In genomic region chrX:129982300-129983246, GRCh38 we compare ENCODE assay signal across 8 cellular contexts. TPM values are rescaled to one million over a fixed set of nuclear protein-coding genes. Genes with fewer than 3 reads are reported as not detected.
DNase-seq lines count a peak whose midpoint lies in the region; ATAC-seq, FAIRE-seq and TF ChIP-seq lines count a peak whose summit lies in the region.

Gene BCORL1, plus strand, starts transcription at chrX:129982635. Its CDS starts 22,597 bp downstream, at chrX:130005232.

- DNase-seq in GM12891 (ENCODE audit: insufficient read length, low spot score) (peak; percentile 86), NCI-H1105 treated with DMSO at 0.1 percent for 48 hours (lab: John Stamatoyannopoulos, UW) (peak; percentile 87), SKM-1 (lab: John Stamatoyannopoulos, UW; ENCODE audit: unreplicated experiment) (peak; percentile 75), Right ventricle myocardium superior (peak; percentile 94), trophoblast cell (peak; percentile 77 to 79), type B pancreatic cell (ENCODE audit: extremely low spot score, unreplicated experiment) (peak; percentile 89)
- peak; percentile 87 for DNase-seq in activated naive CD8-positive, alpha-beta T cell treated with anti-CD3 and anti-CD28 coated beads for 36 hours

- no peak within 1 kb of the TSS for H3K14ac ChIP-seq in trophoblast cell (ENCODE audit: low read length)

- H2BK120ac ChIP-seq in trophoblast cell (ENCODE audit: insufficient read depth, low read length, poor library complexity), result no peak within 1 kb of the TSS

- H3K9ac ChIP-seq in trophoblast cell (ENCODE audit: low read length), result no peak within 1 kb of the TSS

- H3K4me1 ChIP-seq in trophoblast cell (ENCODE audit: control insufficient read depth in 1 of 2, insufficient read depth in 2 of 2, low read length in 2 of 2), result peaks cover 2 to 12% of the 10 kb centered on the region in 2 experiments

- H3K9me3 Mint-ChIP-seq in activated naive CD8-positive, alpha-beta T cell treated with anti-CD3 and anti-CD28 coated beads for 36 hours, result no peaks in the 10 kb centered on the region
- no peaks in the 10 kb centered on the region for H3K9me3 Mint-ChIP-seq in type B pancreatic cell

- no peak within 1 kb of the TSS for H3K27ac ChIP-seq in trophoblast cell (ENCODE audit: low read depth, low read length)

- peaks cover 14% of the 10 kb centered on the region for H3K4me1 Mint-ChIP-seq in activated naive CD8-positive, alpha-beta T cell treated with anti-CD3 and anti-CD28 coated beads for 36 hours
- H3K4me1 Mint-ChIP-seq in type B pancreatic cell (ENCODE audit: unreplicated experiment), result peaks cover 4% of the 10 kb centered on the region

- no peak within 1 kb of the TSS for H3K18ac ChIP-seq in trophoblast cell (ENCODE audit: low read length)

- no peaks in the 10 kb centered on the region for H3K9me3 ChIP-seq in trophoblast cell (ENCODE audit: insufficient read depth, low read depth, low read length)

- WGBS in trophoblast cell (ENCODE audit: extremely low coverage, insufficient coverage, insufficient read length), result no CpG with 5 or more reads among the region's 74 CpGs

- no peak within 1 kb of the TSS for H3K4ac ChIP-seq in trophoblast cell (ENCODE audit: low read depth, low read length)

- intact Hi-C loops in Right ventricle myocardium superior (cut with DNase I), result no loop called here

- no peaks in the 10 kb centered on the region for H3K27me3 Mint-ChIP-seq in activated naive CD8-positive, alpha-beta T cell treated with anti-CD3 and anti-CD28 coated beads for 36 hours
- H3K27me3 Mint-ChIP-seq in type B pancreatic cell, result no peaks in the 10 kb centered on the region

- no peak within 1 kb of the TSS for H3K23ac ChIP-seq in trophoblast cell (ENCODE audit: low read length)

- H4K12ac ChIP-seq in trophoblast cell (ENCODE audit: low read depth, low read length), result no peak within 1 kb of the TSS

- TF ChIP-seq POLR2A in GM12891 (IDR thresholded peaks at IDR 0.05; ENCODE audit: low read depth, low read length), result peak; percentile 86

- H3K79me1 ChIP-seq in trophoblast cell (ENCODE audit: low read length), result peaks cover 9% of the 10 kb centered on the region

- H4K8ac ChIP-seq in trophoblast cell (ENCODE audit: low read depth, low read length), result peak within 1 kb of the TSS; percentile 43

- peak; percentile 100 for FAIRE-seq in GM12891 (lab: Jason Lieb, UNC)

- peaks cover 2% of the 10 kb centered on the region for H3K79me2 ChIP-seq in trophoblast cell (ENCODE audit: control insufficient read depth, insufficient read depth, low read length, poor library complexity)

- H3K4me3 ChIP-seq in trophoblast cell (ENCODE audit: low read depth, low read length), result peak within 1 kb of the TSS; percentile 69

- no peak within 1 kb of the TSS for H2BK5ac ChIP-seq in trophoblast cell (ENCODE audit: low read depth, low read length, poor library complexity)

- peak within 1 kb of the TSS; percentile 90 for H3K4me2 ChIP-seq in trophoblast cell (ENCODE audit: low read length)

- H3K27me3 ChIP-seq in trophoblast cell (ENCODE audit: insufficient read depth, low read length), result peaks cover 7% of the 10 kb centered on the region

- H2AFZ ChIP-seq in trophoblast cell (ENCODE audit: insufficient read depth, low read length, poor library complexity), result no peak within 1 kb of the TSS

- no peaks in the 10 kb centered on the region for H3K36me3 ChIP-seq in trophoblast cell (ENCODE audit: control insufficient read depth in 1 of 2, insufficient read depth in 2 of 2, low read length in 2 of 2)

- peak within 1 kb of the TSS; percentile 56 for H3K27ac Mint-ChIP-seq in activated naive CD8-positive, alpha-beta T cell treated with anti-CD3 and anti-CD28 coated beads for 36 hours
- no peak within 1 kb of the TSS for H3K27ac Mint-ChIP-seq in type B pancreatic cell

- no peak within 1 kb of the TSS for H4K91ac ChIP-seq in trophoblast cell (ENCODE audit: low read depth, low read length)

- no peak within 1 kb of the TSS for H2BK12ac ChIP-seq in trophoblast cell (ENCODE audit: low read length)

- TF ChIP-seq CTCF in type B pancreatic cell (conservative IDR thresholded peaks at IDR 0.05), result no peak

- H3K4me3 Mint-ChIP-seq in activated naive CD8-positive, alpha-beta T cell treated with anti-CD3 and anti-CD28 coated beads for 36 hours, result no peak within 1 kb of the TSS
- H3K4me3 Mint-ChIP-seq in type B pancreatic cell, result no peak within 1 kb of the TSS

- H3K36me3 Mint-ChIP-seq in activated naive CD8-positive, alpha-beta T cell treated with anti-CD3 and anti-CD28 coated beads for 36 hours, result peaks cover 2% of the 10 kb centered on the region
- peaks cover 2% of the 10 kb centered on the region for H3K36me3 Mint-ChIP-seq in type B pancreatic cell

- peak; percentile 95 for ATAC-seq in HG02759 (IDR thresholded peaks at IDR 0.05; ENCODE audit: unreplicated experiment)
- ATAC-seq in Right ventricle myocardium superior (ENCODE audit: poor library complexity), result peak; percentile 92

- H2AK5ac ChIP-seq in trophoblast cell (ENCODE audit: low read length), result no peak within 1 kb of the TSS

TF ChIP-seq in GM12891, 5 proteins besides CTCF, POLR2A, EP300 and RAD21:
- no peak for TF ChIP-seq PAX5 (IDR thresholded peaks at IDR 0.05; ENCODE audit: insufficient read depth, low read length, severe bottlenecking)
- no peak for TF ChIP-seq POU2F2 (IDR thresholded peaks at IDR 0.05; ENCODE audit: low read depth, low read length)
- TF ChIP-seq TAF1 (IDR thresholded peaks at IDR 0.05; ENCODE audit: low read depth, low read length), result peak; percentile 80
- 0 out of 2 replicates have a peak, but pooled peaks have one; percentile 32 for TF ChIP-seq SPI1 (IDR thresholded peaks at IDR 0.05; ENCODE audit: low read depth, low read length)
- TF ChIP-seq POLR2AphosphoS5 (IDR thresholded peaks at IDR 0.05; ENCODE audit: low read depth, low read length), result peak; percentile 79

RNA-seq across cellular contexts. Expression of gene BCORL1, which starts in this region (rescaled TPM):
- 1.8 TPM for polyA plus RNA-seq in GM12891 (2012; ENCODE audit: low read depth, missing spikeins)
- 1 to 10 TPM; 6.8 to 7.3 TPM for total RNA-seq in activated naive CD8-positive, alpha-beta T cell treated with anti-CD3 and anti-CD28 coated beads for 36 hours
- 10.1 TPM for total RNA-seq in Right ventricle myocardium superior
- polyA plus RNA-seq in trophoblast cell (2013), result 26.2 and 26.3 TPM in 2 replicates
- 20.9 and 24.0 TPM in 2 replicates for total RNA-seq in type B pancreatic cell (ENCODE audit: low replicate concordance)
